Comparison of ENCODE assay signal across 15 cellular contexts in genomic region chr6:46453221-46453620, GRCh38. TPM values are rescaled to one million over a fixed set of nuclear protein-coding genes. Genes with fewer than 3 reads are reported as not detected.
A peak's percentile ranks its signal among the peaks of the same experiment; 100 is the strongest.
DNase-seq lines count a peak whose midpoint lies in the region; ATAC-seq, FAIRE-seq and TF ChIP-seq lines count a peak whose summit lies in the region.
"Had no signal": no experiment of that assay in that cellular context is flagged by ENCODE, and none has a peak within 500 bp of the region (broad histone marks: within the 10 kb centered on the region; RNA-seq: fewer than 3 reads in every experiment).

No MANE protein-coding gene starts in this region.

- peak overlapping the region; percentile 66 for H3K4me2 ChIP-seq in astrocyte (ENCODE audit: low read length)

- no peak for TF ChIP-seq POLR2A in spleen (IDR thresholded peaks at IDR 0.05)

- H3K36me3 ChIP-seq in cardiac muscle cell (peaks cover 2% of the 10 kb centered on the region), astrocyte (ENCODE audit: insufficient read depth, low read length) (no peaks in the 10 kb centered on the region), spleen (no peaks in the 10 kb centered on the region)
- H3K36me3 ChIP-seq: neutrophil, transverse colon had no signal

- WGBS in spleen, 5 donors: 76 to 83% (median 81%) methylated on average over 4 of the region's 4 CpGs

- FAIRE-seq in astrocyte (lab: Jason Lieb, UNC): peak; percentile 70

- intact Hi-C loops in Right ventricle myocardium inferior (cut with DNase I) (no loop called here), spleen (cut with DNase I; ENCODE audit: low total_unique reads) (no loop called here)

- no peak for ATAC-seq in Right ventricle myocardium inferior
- ATAC-seq in foreskin keratinocyte: no peak

- no peak for DNase-seq in cardiac muscle cell (ENCODE audit: low read depth in 1 of 2, low spot score in 1 of 2)
- DNase-seq in Right ventricle myocardium inferior (ENCODE audit: missing footprints): no peak
- peak; percentile 65 for DNase-seq in astrocyte (ENCODE audit: low read depth)
- DNase-seq in foreskin keratinocyte: peak; percentile 2 to 32
- DNase-seq in stimulated activated CD4-positive, alpha-beta T cell treated with anti-CD3 and anti-CD28 coated beads, Interleukin-2, amount 100 ng/mL, for 48 hours: no peak
- no peak for DNase-seq in NCI-H446 (lab: John Stamatoyannopoulos, UW)
- DNase-seq in spleen: no peak
- no peak for DNase-seq in RWPE1 (ENCODE audit: low spot score)
- DNase-seq: ACHN, DND-41, endodermal cell, NCI-H2107, transverse colon had no signal

- CTCF ChIA-PET in RWPE1 (lab: Yijun Ruan, JAX): no interaction called here

- H3K4me1 ChIP-seq in cardiac muscle cell (ENCODE audit: low read depth) (peaks cover 30% of the 10 kb centered on the region), astrocyte (ENCODE audit: insufficient read depth, low read length) (peaks cover 10% of the 10 kb centered on the region), foreskin keratinocyte (no peaks in the 10 kb centered on the region), spleen (no peaks in the 10 kb centered on the region)

- no peak for TF ChIP-seq CTCF in cardiac muscle cell (IDR thresholded peaks at IDR 0.05; ENCODE audit: low read depth, low read length)
- TF ChIP-seq CTCF in astrocyte (IDR thresholded peaks at IDR 0.05; ENCODE audit: insufficient read depth, low read depth, low read length): no peak
- TF ChIP-seq CTCF in foreskin keratinocyte (conservative IDR thresholded peaks at IDR 0.05): no peak
- TF ChIP-seq CTCF in spleen (IDR thresholded peaks at IDR 0.05 in 8 of 11, conservative IDR thresholded peaks at IDR 0.05 in 3 of 11): no peak
- TF ChIP-seq CTCF in RWPE1 (conservative IDR thresholded peaks at IDR 0.05; ENCODE audit: low read depth): no peak

- H3K9me3 ChIP-seq in cardiac muscle cell (ENCODE audit: low read depth): no peaks in the 10 kb centered on the region
- no peaks in the 10 kb centered on the region for H3K9me3 ChIP-seq in astrocyte (ENCODE audit: insufficient read depth, low read depth, low read length)
- peaks cover 0 to 21% (median 16%) of the 10 kb centered on the region in 8 donors for H3K9me3 ChIP-seq in spleen
- H3K9me3 ChIP-seq: neutrophil, transverse colon had no signal

- POLR2A ChIA-PET in RWPE1 (lab: Yijun Ruan, JAX; ENCODE audit: low non-redundant PET): no interaction called here

- H3K36me3 Mint-ChIP-seq in astrocyte (ENCODE audit: low read depth, unreplicated experiment): peaks cover 2% of the 10 kb centered on the region

- peaks cover 5% of the 10 kb centered on the region for H3K9me3 Mint-ChIP-seq in astrocyte (ENCODE audit: unreplicated experiment)

- H2AFZ ChIP-seq in astrocyte (ENCODE audit: low read depth, low read length): no peak overlapping the region

- peak overlapping the region; percentile 16 for H3K27ac ChIP-seq in cardiac muscle cell
- H3K27ac ChIP-seq in astrocyte (ENCODE audit: low read depth, low read length): peak overlapping the region; percentile 52
- H3K27ac ChIP-seq in foreskin keratinocyte: no peak overlapping the region
- no peak overlapping the region for H3K27ac ChIP-seq in spleen
- no peak overlapping the region for H3K27ac ChIP-seq in RWPE1
- H3K27ac ChIP-seq: neutrophil had no signal

- H4K20me1 ChIP-seq in astrocyte (ENCODE audit: insufficient read depth, low read length): no peaks in the 10 kb centered on the region

- H3K4me3 Mint-ChIP-seq in astrocyte (ENCODE audit: unreplicated experiment): no peak overlapping the region
- H3K4me3 Mint-ChIP-seq: endodermal cell had no signal

- H3K27me3 Mint-ChIP-seq in astrocyte (ENCODE audit: low read depth, unreplicated experiment): no peaks in the 10 kb centered on the region

- no peaks in the 10 kb centered on the region for H3K79me2 ChIP-seq in astrocyte (ENCODE audit: insufficient read depth, low read length)

- no peak overlapping the region for H3K27ac Mint-ChIP-seq in astrocyte (ENCODE audit: unreplicated experiment)
- H3K27ac Mint-ChIP-seq: endodermal cell had no signal

- H3K9ac ChIP-seq in astrocyte (ENCODE audit: low read length): peak overlapping the region; percentile 7

- no peak overlapping the region for H3K4me3 ChIP-seq in cardiac muscle cell
- H3K4me3 ChIP-seq in astrocyte (ENCODE audit: insufficient read depth, low read depth, low read length): peak overlapping the region; percentile 7
- H3K4me3 ChIP-seq in spleen: no peak overlapping the region
- H3K4me3 ChIP-seq: lung, transverse colon had no signal

- H3K27me3 ChIP-seq in cardiac muscle cell: no peaks in the 10 kb centered on the region
- H3K27me3 ChIP-seq in astrocyte (ENCODE audit: insufficient read depth, low read length): no peaks in the 10 kb centered on the region
- H3K27me3 ChIP-seq in foreskin keratinocyte: no peaks in the 10 kb centered on the region
- no peaks in the 10 kb centered on the region for H3K27me3 ChIP-seq in spleen (replicated peaks in 1 of 7)
- H3K27me3 ChIP-seq: neutrophil, transverse colon had no signal

- H3K4me1 Mint-ChIP-seq in astrocyte (ENCODE audit: low read depth, unreplicated experiment): peaks cover 15% of the 10 kb centered on the region

RNA-seq across cellular contexts. Expression of gene RCAN2, which starts 38.0 kb away (rescaled TPM):
- total RNA-seq in cardiac muscle cell (33.8 and 44.9 TPM in 2 replicates), Right ventricle myocardium inferior (273 TPM), astrocyte (9.9 and 10.6 TPM in 2 replicates), foreskin keratinocyte (not detected in 2 replicates), spleen (10 to 100 TPM in 3 of 7 donors, 1 to 10 TPM in 4; 5.2 to 15.7 (median 8.5) TPM)
- polyA plus RNA-seq in cardiac muscle cell (55.6 and 105 TPM in 2 replicates), foreskin keratinocyte (not detected in 2 replicates), spleen (1 to 10 TPM; 2.4 to 4.4 (median 2.9) TPM)

Comparison
In these comparisons a context has a peak if more than half of its experiments do, and no peak if none do; other contexts are left out.
1. DNase-seq: peak in astrocyte (single experiment) and foreskin keratinocyte (2 of 2); none in cardiac muscle cell (0 of 2), Right ventricle myocardium inferior (single experiment), stimulated activated CD4-positive, alpha-beta T cell treated with anti-CD3 and anti-CD28 coated beads, Interleukin-2, amount 100 ng/mL, for 48 hours (0 of 2), NCI-H446 (0 of 2), spleen (single experiment) and RWPE1 (single experiment).
2. H3K27ac ChIP-seq: peak in cardiac muscle cell (single experiment) and astrocyte (single experiment); none in foreskin keratinocyte (single experiment), spleen (0 of 8) and RWPE1 (single experiment).